In the genomic region with DNA sequence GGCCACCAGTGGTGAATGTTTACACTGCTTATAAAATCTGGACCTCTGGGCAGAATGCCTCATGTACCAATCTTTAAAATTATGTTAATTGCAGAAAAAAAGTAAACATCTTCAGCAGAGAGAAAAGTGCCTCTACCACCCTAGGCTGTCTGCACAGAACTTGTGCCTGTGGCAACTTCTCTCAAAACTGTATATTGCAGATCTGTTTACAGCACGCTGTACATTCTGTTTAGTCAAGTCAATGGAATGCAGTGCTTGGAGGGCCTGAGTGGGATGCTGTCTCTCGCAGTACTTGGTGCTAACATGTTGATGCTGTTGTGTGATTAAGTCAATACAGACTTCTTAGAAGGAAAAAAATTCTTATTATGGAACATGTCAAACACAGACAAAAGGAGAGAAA, we compare ENCODE assay signal across 1 cellular context.
TF ChIP-seq lines count a peak whose summit lies in the region.

No MANE protein-coding gene starts in this region.

TF ChIP-seq in IMR-90, 13 proteins besides CTCF, POLR2A, EP300 and RAD21 (continued from another document):
- no peak for TF ChIP-seq ELK1 (IDR thresholded peaks at IDR 0.05; ENCODE audit: borderline replicate concordance, low read depth, low read length)
- TF ChIP-seq CHD1 (IDR thresholded peaks at IDR 0.05; ENCODE audit: low read depth, low read length) = no peak
- TF ChIP-seq USF2 (IDR thresholded peaks at IDR 0.05; ENCODE audit: low read depth, low read length) = no peak
- no peak for TF ChIP-seq FOS (IDR thresholded peaks at IDR 0.05; ENCODE audit: low read depth, low read length)
